Comparison of ENCODE assay signal across 12 cellular contexts in the genomic region with DNA sequence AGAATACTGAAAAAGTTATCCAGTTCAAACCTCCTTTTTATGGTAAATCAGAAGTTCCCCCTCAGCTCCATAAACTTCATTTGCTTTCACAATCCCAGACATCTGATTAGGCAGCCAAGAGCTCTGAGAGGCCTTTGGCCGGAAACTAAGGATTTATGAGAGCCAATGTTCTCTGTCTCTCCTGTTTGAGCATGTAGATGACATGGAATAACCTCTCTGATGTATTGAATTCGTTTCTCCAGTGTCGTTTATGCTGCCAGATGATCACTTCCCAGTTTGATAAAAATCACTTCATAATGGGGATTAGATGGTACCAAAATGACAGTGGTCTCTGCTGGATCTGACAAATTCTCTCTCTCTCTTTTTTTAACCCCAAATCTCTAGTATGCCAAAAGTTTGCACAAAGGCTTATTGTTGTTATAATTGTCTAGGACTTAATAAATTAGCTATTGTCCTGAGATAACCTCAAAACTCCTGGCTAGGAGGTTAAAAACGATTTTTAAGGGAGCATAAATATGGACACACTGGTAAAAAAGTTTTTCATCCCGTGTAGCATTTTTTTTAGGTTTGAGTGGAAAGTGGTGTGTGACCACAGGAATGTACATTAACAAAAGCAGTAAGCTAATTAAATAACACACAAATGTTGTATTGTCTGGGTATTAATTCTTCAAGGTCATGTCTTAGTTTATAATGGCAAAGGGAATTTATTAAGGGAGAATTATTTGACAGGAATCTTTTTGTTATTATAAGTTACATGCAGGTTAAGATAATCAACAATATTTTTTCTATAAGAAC.
A peak's percentile ranks its signal among the peaks of the same experiment; 100 is the strongest.
DNase-seq lines count a peak whose midpoint lies in the region; ATAC-seq, FAIRE-seq and TF ChIP-seq lines count a peak whose summit lies in the region.
"Had no signal": no experiment of that assay in that cellular context is flagged by ENCODE, and none has a peak within 500 bp of the region (broad histone marks: within the 10 kb centered on the region; RNA-seq: fewer than 3 reads in every experiment).

No MANE protein-coding gene starts in this region.

- no peak for ATAC-seq in HepG2
- ATAC-seq in GM18520 (IDR thresholded peaks at IDR 0.05; ENCODE audit: unreplicated experiment), result no peak
- ATAC-seq: activated CD8-positive, alpha-beta memory T cell treated with anti-CD3 and anti-CD28 coated beads, Interleukin-2, amount 10 ng/mL, durations not matched to agents 7 days and 5 days; stimulated activated memory B cell treated with anti-CD40 and anti-IgM and Interleukin-4, amounts not matched to agents 10 μg/mL and 1 μg/mL and 100 μg/mL, for 72 hours had no signal

- peaks cover 32% of the 10 kb centered on the region for H3K4me1 ChIP-seq in HepG2 (ENCODE audit: insufficient read depth, low read length)
- H3K4me1 ChIP-seq in tibial artery, result peaks cover 0 to 19% (median 4%) of the 10 kb centered on the region in 4 donors
- no peaks in the 10 kb centered on the region for H3K4me1 ChIP-seq in uterus

- no peak for FAIRE-seq in HepG2 (lab: Jason Lieb, UNC)

- no peak for TF ChIP-seq POLR2A in HepG2 (IDR thresholded peaks at IDR 0.05; ENCODE audit: insufficient read depth in 1 of 2, low read depth in 2 of 2, low read length in 2 of 2)
- no peak for TF ChIP-seq POLR2A in uterus (IDR thresholded peaks at IDR 0.05)

- no peaks in the 10 kb centered on the region for H3K9me3 ChIP-seq in HepG2 (ENCODE audit: low read length)
- no peaks in the 10 kb centered on the region for H3K9me3 ChIP-seq in tibial artery
- H3K9me3 ChIP-seq in uterus, result no peaks in the 10 kb centered on the region

- WGBS in HepG2 (ENCODE audit: low lambda C conversion rate), result 22% methylated on average over 5 of the region's 5 CpGs

- no peak for TF ChIP-seq EP300 in HepG2 (IDR thresholded peaks at IDR 0.05; ENCODE audit: low read depth in 2 of 2, low read length in 2 of 2)
- TF ChIP-seq EP300 in HepG2 (CRISPR knock-in tag; IDR thresholded peaks at IDR 0.05; ENCODE audit: borderline replicate concordance), result no peak

- BruUV-seq in HepG2 (replicated peaks; lab: Mats Ljungman, UMichigan), result no TSS peak

- peak; percentile 49 for DNase-seq in NCI-H460 (ENCODE audit: extremely low read depth, low read depth)
- DNase-seq in epithelial cell of esophagus (ENCODE audit: low read depth), result peak; percentile 86
- no peak for DNase-seq in HepG2 (ENCODE audit: low spot score)
- no peak for DNase-seq in tibial artery
- no peak for DNase-seq in uterus
- no peak for DNase-seq in activated naive CD4-positive, alpha-beta T cell treated with Interleukin-2 at 50 U/mL for 16 hours
- DNase-seq in CD1c-positive myeloid dendritic cell (ENCODE audit: extremely low spot score), result no peak
- DNase-seq: activated CD8-positive, alpha-beta memory T cell treated with anti-CD3 and anti-CD28 coated beads, Interleukin-2, amount 10 ng/mL, durations not matched to agents 7 days and 5 days; Karpas-422; T-helper 9 cell had no signal

- H3K4me3 ChIP-seq in epithelial cell of esophagus (ENCODE audit: low read length) (no peak overlapping the region), HepG2 (replicated peaks in 1 of 3; ENCODE audit: insufficient read depth in 1 of 3, low read depth in 2 of 3, low read length in 3 of 3) (no peak overlapping the region), tibial artery (no peak overlapping the region), uterus (no peak overlapping the region)

- no peak overlapping the region for H3K9ac ChIP-seq in HepG2 (ENCODE audit: insufficient read depth, low read depth, low read length)

- no peak overlapping the region for H2AFZ ChIP-seq in HepG2 (ENCODE audit: low read length)

- H4K20me1 ChIP-seq in HepG2 (ENCODE audit: insufficient read depth, low read length), result no peaks in the 10 kb centered on the region

- H3K4me2 ChIP-seq in HepG2 (ENCODE audit: low read depth, low read length), result peak overlapping the region; percentile 20; the same call in 1 of the 2 replicates

- H3K36me3 ChIP-seq in HepG2 (replicated peaks in 1 of 2; ENCODE audit: control insufficient read depth in 1 of 2, insufficient read depth in 2 of 2, low read length in 2 of 2), result no peaks in the 10 kb centered on the region
- H3K36me3 ChIP-seq in tibial artery, result no peaks in the 10 kb centered on the region
- H3K36me3 ChIP-seq in uterus, result no peaks in the 10 kb centered on the region

- CTCF ChIA-PET in HepG2 (lab: Yijun Ruan, JAX; ENCODE audit: low intra/inter-chr PET ratio, low total read pairs), result no interaction called here

- TF ChIP-seq CTCF in epithelial cell of esophagus (IDR thresholded peaks at IDR 0.05; ENCODE audit: insufficient read depth, low read depth, low read length, missing control alignments), result no peak
- TF ChIP-seq CTCF in HepG2 (CRISPR knock-in tag; IDR thresholded peaks at IDR 0.05), result no peak
- no peak for TF ChIP-seq CTCF in tibial artery (IDR thresholded peaks at IDR 0.05)
- TF ChIP-seq CTCF in uterus (IDR thresholded peaks at IDR 0.05), result no peak

- H3K27me3 ChIP-seq in HepG2 (ENCODE audit: control insufficient read depth in 1 of 2, insufficient read depth in 2 of 2, low read length in 2 of 2), result no peaks in the 10 kb centered on the region; a peak in 2 of 5 replicates
- H3K27me3 ChIP-seq in tibial artery, result no peaks in the 10 kb centered on the region
- no peaks in the 10 kb centered on the region for H3K27me3 ChIP-seq in uterus

- no peak for TF ChIP-seq RAD21 in HepG2 (CRISPR knock-in tag; IDR thresholded peaks at IDR 0.05)

- H3K27ac ChIP-seq in HepG2 (ENCODE audit: extremely low read length, insufficient read depth, low read length) (no peak overlapping the region), tibial artery (peak overlapping the region; percentile 26 to 40), uterus (peak overlapping the region in 1 of 2 donors; percentile 55)

- H3K79me2 ChIP-seq in HepG2 (ENCODE audit: insufficient read depth, low read length), result no peaks in the 10 kb centered on the region

- in situ Hi-C loops in HepG2 (cut with HindIII; ENCODE audit: extremely low pct_ligation_motif_present, low pct_unique_long_range_greater_than_20kb), result no loop called here

- POLR2A ChIA-PET in HepG2 (lab: Yijun Ruan, JAX), result interaction anchor here (0.8 kb wide), 1 partner anchor 26 kb away, joined by 3 read pairs; no protein-coding TSS in a partner anchor

- intact Hi-C loops in HepG2 (cut with micrococcal nuclease; ENCODE audit: unreplicated experiment) (no loop called here), tibial artery (cut with DNase I; ENCODE audit: low total_unique reads) (no loop called here), uterus (cut with DNase I; ENCODE audit: low total_unique reads) (no loop called here)

TF ChIP-seq in HepG2, 621 proteins besides CTCF, POLR2A, EP300 and RAD21:
- TF ChIP-seq ZNF484 (CRISPR knock-in tag; IDR thresholded peaks at IDR 0.05; ENCODE audit: borderline replicate concordance, low read depth), result no peak

Comparison
In these comparisons a context has a peak if more than half of its experiments do, and no peak if none do; other contexts are left out.
1. DNase-seq: peak in NCI-H460 (single experiment) and epithelial cell of esophagus (single experiment); none in HepG2 (single experiment), tibial artery (0 of 2), uterus (0 of 2), activated naive CD4-positive, alpha-beta T cell treated with Interleukin-2 at 50 U/mL for 16 hours (single experiment) and CD1c-positive myeloid dendritic cell (single experiment).